16 cellular contexts compared by ENCODE assay signal in genomic region chr16:80940069-80940856, GRCh38.
DNase-seq lines count a peak whose midpoint lies in the region; ATAC-seq, FAIRE-seq and TF ChIP-seq lines count a peak whose summit lies in the region.
"Had no signal": no experiment of that assay in that cellular context is flagged by ENCODE, and none has a peak within 500 bp of the region (broad histone marks: within the 10 kb centered on the region; RNA-seq: fewer than 3 reads in every experiment).

No MANE protein-coding gene starts in this region.

- H2AK9ac ChIP-seq in IMR-90 (replicated peaks; ENCODE audit: low read depth, low read length, poor library complexity), result no peak overlapping the region

- in situ Hi-C loops in IMR-90 (cut with MboI; ENCODE audit: low sequenced_read_pairs) (no loop called here), K562 (cut with MboI) (no loop called here)

- no peak overlapping the region for H3K23ac ChIP-seq in IMR-90 (ENCODE audit: low read depth, low read length)

- H3K27me3 Mint-ChIP-seq in neural crest cell (ENCODE audit: low read depth), result no peaks in the 10 kb centered on the region
- peaks cover 17% of the 10 kb centered on the region for H3K27me3 Mint-ChIP-seq in activated T-cell treated with anti-CD3 and anti-CD28 coated beads, Interleukin-2, amount 50 U/mL, for 72 hours (ENCODE audit: low read depth)
- H3K27me3 Mint-ChIP-seq in activated naive CD8-positive, alpha-beta T cell treated with anti-CD3 and anti-CD28 coated beads for 36 hours, result peaks cover 10% of the 10 kb centered on the region

- ATAC-seq in IMR-90 (ENCODE audit: low read depth) (no peak), K562 (no peak)
- no peak for ATAC-seq in activated T-cell treated with anti-CD3 and anti-CD28 coated beads, Interleukin-2, amount 50 U/mL, for 72 hours (replicated peaks in 1 of 2)

- H3K18ac ChIP-seq in IMR-90 (ENCODE audit: low read depth, low read length), result no peak overlapping the region

- H3K27ac ChIP-seq in IMR-90 (ENCODE audit: insufficient read depth, low read length) (no peak overlapping the region), K562 (ENCODE audit: extremely low read depth, low read depth, low read length) (no peak overlapping the region)
- H3K27ac ChIP-seq: BLaER1, PC-9 had no signal

- no peak overlapping the region for H3K4me3 Mint-ChIP-seq in neural crest cell
- H3K4me3 Mint-ChIP-seq in activated T-cell treated with anti-CD3 and anti-CD28 coated beads, Interleukin-2, amount 50 U/mL, for 72 hours, result no peak overlapping the region
- no peak overlapping the region for H3K4me3 Mint-ChIP-seq in activated naive CD8-positive, alpha-beta T cell treated with anti-CD3 and anti-CD28 coated beads for 36 hours
- H3K4me3 Mint-ChIP-seq: CD4-positive, alpha-beta memory T cell had no signal

- peaks cover 10% of the 10 kb centered on the region for H3K4me1 Mint-ChIP-seq in neural crest cell
- no peaks in the 10 kb centered on the region for H3K4me1 Mint-ChIP-seq in activated T-cell treated with anti-CD3 and anti-CD28 coated beads, Interleukin-2, amount 50 U/mL, for 72 hours (ENCODE audit: low read depth)
- H3K4me1 Mint-ChIP-seq in activated naive CD8-positive, alpha-beta T cell treated with anti-CD3 and anti-CD28 coated beads for 36 hours, result no peaks in the 10 kb centered on the region
- H3K4me1 Mint-ChIP-seq: CD4-positive, alpha-beta memory T cell had no signal

- peak overlapping the region; percentile 14 for H3K27ac Mint-ChIP-seq in neural crest cell (ENCODE audit: unreplicated experiment)
- H3K27ac Mint-ChIP-seq in activated T-cell treated with anti-CD3 and anti-CD28 coated beads, Interleukin-2, amount 50 U/mL, for 72 hours, result no peak overlapping the region
- no peak overlapping the region for H3K27ac Mint-ChIP-seq in activated naive CD8-positive, alpha-beta T cell treated with anti-CD3 and anti-CD28 coated beads for 36 hours
- H3K27ac Mint-ChIP-seq: CD4-positive, alpha-beta memory T cell had no signal

- FAIRE-seq in K562 (lab: Jason Lieb, UNC), result no peak

- TF ChIP-seq POLR2A in IMR-90 (IDR thresholded peaks at IDR 0.05; ENCODE audit: low read depth, low read length), result no peak
- TF ChIP-seq POLR2A in K562 (conservative IDR thresholded peaks at IDR 0.05), result no peak

- POLR2A ChIA-PET in IMR-90 (lab: Charles Lee; ENCODE audit: unreplicated experiment), result no interaction called here
- POLR2A ChIA-PET in K562 (lab: Yijun Ruan, JAX), result interaction anchor here (0.6 kb wide), 1 partner anchor 136 kb away, joined by 3 read pairs; the partner anchor contains the start of gene C16orf46

- no peak overlapping the region for H2BK15ac ChIP-seq in IMR-90 (ENCODE audit: low read depth, low read length)

- H3K4ac ChIP-seq in IMR-90 (ENCODE audit: low read depth, low read length), result no peak overlapping the region

- H3K36me3 Mint-ChIP-seq in neural crest cell (ENCODE audit: low read depth), result no peaks in the 10 kb centered on the region
- no peaks in the 10 kb centered on the region for H3K36me3 Mint-ChIP-seq in activated T-cell treated with anti-CD3 and anti-CD28 coated beads, Interleukin-2, amount 50 U/mL, for 72 hours (ENCODE audit: insufficient read depth in 2 of 2)
- peaks cover 2% of the 10 kb centered on the region for H3K36me3 Mint-ChIP-seq in activated naive CD8-positive, alpha-beta T cell treated with anti-CD3 and anti-CD28 coated beads for 36 hours

- H3K36me3 ChIP-seq in IMR-90 (ENCODE audit: control insufficient read depth, insufficient read depth, low read length) (no peaks in the 10 kb centered on the region), K562 (ENCODE audit: control insufficient read depth, insufficient read depth, low read length) (no peaks in the 10 kb centered on the region)
- H3K36me3 ChIP-seq: BLaER1 had no signal

- no peak overlapping the region for H2BK5ac ChIP-seq in IMR-90 (ENCODE audit: low read depth, low read length, poor library complexity, severe bottlenecking)

- H3K79me2 ChIP-seq in K562 (ENCODE audit: control insufficient read depth, insufficient read depth, low read length), result no peaks in the 10 kb centered on the region

- no peak for TF ChIP-seq RAD21 in IMR-90 (IDR thresholded peaks at IDR 0.05; ENCODE audit: low read length)
- TF ChIP-seq RAD21 in K562 (CRISPR knock-in tag; conservative IDR thresholded peaks at IDR 0.05 in 1 of 2, IDR thresholded peaks at IDR 0.05 in 1 of 2), result no peak

- H4K5ac ChIP-seq in IMR-90 (ENCODE audit: low read depth, low read length), result no peak overlapping the region

- H3K4me1 ChIP-seq in IMR-90 (ENCODE audit: control insufficient read depth, insufficient read depth, low read length) (peaks cover 3% of the 10 kb centered on the region), K562 (replicated peaks in 1 of 2; ENCODE audit: control insufficient read depth in 2 of 2, insufficient read depth in 2 of 2, low read length in 2 of 2) (no peaks in the 10 kb centered on the region)
- H3K4me1 ChIP-seq: BLaER1 had no signal

- WGBS in IMR-90 (ENCODE audit: extremely low coverage in 2 of 2, insufficient read length in 1 of 2), 2 experiments, result no CpG with 5 or more reads among the region's 7 CpGs
- under 1% methylated on average over 7 of the region's 7 CpGs for WGBS in K562 (ENCODE audit: insufficient coverage, low coverage, missing lambda C conversion rate)

- TF ChIP-seq EP300 in K562 (IDR thresholded peaks at IDR 0.05; ENCODE audit: low read length), result no peak

- H2AFZ ChIP-seq in IMR-90 (replicated peaks; ENCODE audit: low read length, poor library complexity) (no peak overlapping the region), K562 (ENCODE audit: low read depth, low read length) (no peak overlapping the region)
- H2AFZ ChIP-seq: PC-9 had no signal

- CTCF ChIA-PET in IMR-90 (lab: Yijun Ruan, JAX) (interaction anchor here (1.2 kb wide), 1 partner anchor 48 kb away, joined by 3 read pairs; no protein-coding TSS in a partner anchor), K562 (lab: Yijun Ruan, JAX; ENCODE audit: low intra/inter-chr PET ratio) (no interaction called here)

- TF ChIP-seq CTCF in AG10803 (conservative IDR thresholded peaks at IDR 0.05; ENCODE audit: low read length) (no peak), IMR-90 (conservative IDR thresholded peaks at IDR 0.05; ENCODE audit: low read depth, low read length) (no peak), K562 (IDR thresholded peaks at IDR 0.05 in 2 of 3, conservative IDR thresholded peaks at IDR 0.05 in 1 of 3; ENCODE audit: insufficient read depth in 2 of 3, low read depth in 1 of 3, low read length in 3 of 3) (no peak), neural crest cell (conservative IDR thresholded peaks at IDR 0.05) (no peak)

- intact Hi-C loops in IMR-90 (cut with micrococcal nuclease) (no loop called here), K562 (cut with micrococcal nuclease) (no loop called here)

- H3K4me3 ChIP-seq in AG10803 (ENCODE audit: low read length), result no peak overlapping the region
- H3K4me3 ChIP-seq in IMR-90 (ENCODE audit: insufficient read depth, low read depth, low read length), result no peak overlapping the region
- no peak overlapping the region for H3K4me3 ChIP-seq in K562
- H3K4me3 ChIP-seq: BLaER1, PC-9 had no signal

- no peak overlapping the region for H2BK120ac ChIP-seq in IMR-90 (ENCODE audit: low read depth, low read length)

- H3K9me3 Mint-ChIP-seq in neural crest cell, result no peaks in the 10 kb centered on the region
- peaks cover 0 to 3% of the 10 kb centered on the region in 2 donors for H3K9me3 Mint-ChIP-seq in activated T-cell treated with anti-CD3 and anti-CD28 coated beads, Interleukin-2, amount 50 U/mL, for 72 hours
- H3K9me3 Mint-ChIP-seq in activated naive CD8-positive, alpha-beta T cell treated with anti-CD3 and anti-CD28 coated beads for 36 hours, result peaks cover 1% of the 10 kb centered on the region

- DNase-seq in AG10803 (ENCODE audit: low read depth) (peak; percentile 67), IMR-90 (peak; percentile 15), K562 (ENCODE audit: extremely low read depth in 1 of 4, low spot score in 3 of 4) (no peak), neural crest cell (ENCODE audit: low read depth, low spot score) (no peak), NCI-H2196 (lab: John Stamatoyannopoulos, UW; ENCODE audit: unreplicated experiment) (no peak)
- DNase-seq in activated T-cell treated with anti-CD3 and anti-CD28 coated beads, Interleukin-2, amount 50 U/mL, for 72 hours, result no peak
- no peak for DNase-seq in activated naive CD8-positive, alpha-beta T cell treated with anti-CD3 and anti-CD28 coated beads for 36 hours
- DNase-seq: CD4-positive, alpha-beta memory T cell; DMS79; H7; MV-4-11; NCI-H1417; NCI-H187; NCI-H226; PC-9 had no signal

- dilution Hi-C loops in IMR-90 (cut with HindIII; ENCODE audit: low sequenced_read_pairs, unreplicated experiment), result no loop called here

- H3K9me1 ChIP-seq in IMR-90 (ENCODE audit: insufficient read depth, low read length), result no peaks in the 10 kb centered on the region
- H3K9me1 ChIP-seq in K562 (ENCODE audit: control insufficient read depth, insufficient read depth, low read length), result no peaks in the 10 kb centered on the region

- H2BK20ac ChIP-seq in IMR-90 (ENCODE audit: low read depth, low read length), result no peak overlapping the region

- H3K9me3 ChIP-seq in IMR-90 (ENCODE audit: control insufficient read depth, insufficient read depth, low read length) (no peaks in the 10 kb centered on the region), K562 (replicated peaks; ENCODE audit: control insufficient read depth, insufficient read depth, low read depth, low read length) (no peaks in the 10 kb centered on the region)

- no peak overlapping the region for H3K56ac ChIP-seq in IMR-90 (ENCODE audit: extremely low read depth, insufficient read depth, low read length)

- H4K20me1 ChIP-seq in IMR-90 (ENCODE audit: insufficient read depth, low read length) (no peaks in the 10 kb centered on the region), K562 (replicated peaks; ENCODE audit: control insufficient read depth, insufficient read depth, low read length) (no peaks in the 10 kb centered on the region)
- H4K20me1 ChIP-seq: BLaER1 had no signal

- BruUV-seq in IMR-90 (replicated peaks; lab: Mats Ljungman, UMichigan) (no TSS peak), K562 (replicated peaks; lab: Mats Ljungman, UMichigan) (no TSS peak)

- no peak overlapping the region for H4K8ac ChIP-seq in IMR-90 (ENCODE audit: low read depth in 2 of 2, low read length in 2 of 2)

- no peaks in the 10 kb centered on the region for H3K79me1 ChIP-seq in IMR-90 (ENCODE audit: low read depth in 1 of 2, low read length in 2 of 2)

- H3K27me3 ChIP-seq in IMR-90 (ENCODE audit: control insufficient read depth, insufficient read depth, low read length) (0 out of 2 replicates have a peak, but pooled peaks cover 1% of the 10 kb centered on the region), K562 (ENCODE audit: control insufficient read depth in 2 of 2, insufficient read depth in 2 of 2, low read length in 2 of 2) (peaks cover 30 to 41% of the 10 kb centered on the region in 2 experiments)
- H3K27me3 ChIP-seq: BLaER1 had no signal

- no peak overlapping the region for H3K14ac ChIP-seq in IMR-90 (replicated peaks; ENCODE audit: low read depth, low read length)

- H3K9ac ChIP-seq in IMR-90 (ENCODE audit: low read depth, low read length) (no peak overlapping the region), K562 (ENCODE audit: insufficient read depth in 1 of 2, low read depth in 2 of 2, low read length in 2 of 2) (no peak overlapping the region)
- H3K9ac ChIP-seq: BLaER1 had no signal

- H3K4me2 ChIP-seq in IMR-90 (ENCODE audit: low read depth, low read length) (no peak overlapping the region), K562 (ENCODE audit: insufficient read depth, low read length) (no peak overlapping the region)
- H3K4me2 ChIP-seq: BLaER1, PC-9 had no signal

- H4K91ac ChIP-seq in IMR-90 (ENCODE audit: insufficient read depth, low read depth, low read length), result no peak overlapping the region

- no peak overlapping the region for H2AK5ac ChIP-seq in IMR-90 (ENCODE audit: low read depth, low read length)

Comparison
In these comparisons a context has a peak if more than half of its experiments do, and no peak if none do; other contexts are left out.
1. DNase-seq: peak in AG10803 (single experiment) and IMR-90 (single experiment); none in K562 (0 of 4), neural crest cell (single experiment), NCI-H2196 (single experiment), activated T-cell treated with anti-CD3 and anti-CD28 coated beads, Interleukin-2, amount 50 U/mL, for 72 hours (0 of 2) and activated naive CD8-positive, alpha-beta T cell treated with anti-CD3 and anti-CD28 coated beads for 36 hours (single experiment).